ENCODE assay signal across 1 cellular context in genomic region chr2:38436227-38436664, GRCh38.
TF ChIP-seq lines count a peak whose summit lies in the region.

No MANE protein-coding gene starts in this region.

TF ChIP-seq in HepG2, 621 proteins besides CTCF, POLR2A, EP300 and RAD21 (continued from another document):
- peak; percentile 82; the same call in 1 of the 2 replicates for TF ChIP-seq ZNF614 (CRISPR knock-in tag; IDR thresholded peaks at IDR 0.05; ENCODE audit: borderline replicate concordance)
- TF ChIP-seq YY1 (IDR thresholded peaks at IDR 0.05; ENCODE audit: insufficient read depth, insufficient replicate concordance, low read depth, low read length), result peak; percentile 29
- TF ChIP-seq ASH2L (IDR thresholded peaks at IDR 0.05; ENCODE audit: insufficient read length, low read depth, low read length), result no peak
- TF ChIP-seq THYN1 (CRISPR knock-in tag; IDR thresholded peaks at IDR 0.05; ENCODE audit: borderline replicate concordance, low read depth), result no peak
- no peak for TF ChIP-seq TBP (CRISPR knock-in tag; IDR thresholded peaks at IDR 0.05)
- TF ChIP-seq PAWR (CRISPR knock-in tag; IDR thresholded peaks at IDR 0.05; ENCODE audit: borderline replicate concordance), result no peak
- TF ChIP-seq HNF4G (IDR thresholded peaks at IDR 0.05; ENCODE audit: borderline replicate concordance, low read depth, low read length), result peak; percentile 84
- peak; percentile 64; the same call in 1 of the 2 replicates for TF ChIP-seq HNF4G (CRISPR knock-in tag; IDR thresholded peaks at IDR 0.05; ENCODE audit: borderline replicate concordance, low read depth)
- TF ChIP-seq RFXAP (CRISPR knock-in tag; IDR thresholded peaks at IDR 0.05; ENCODE audit: borderline replicate concordance), result peak; percentile 70; the same call in 1 of the 2 replicates
- TF ChIP-seq KDM6A (CRISPR knock-in tag; IDR thresholded peaks at IDR 0.05; ENCODE audit: low read depth), result peak; percentile 74
- peak; percentile 49; the same call in 1 of the 2 replicates for TF ChIP-seq PHF21A (CRISPR knock-in tag; IDR thresholded peaks at IDR 0.05)
- no peak for TF ChIP-seq CREB3 (CRISPR knock-in tag; IDR thresholded peaks at IDR 0.05)
- TF ChIP-seq GMEB2 (CRISPR knock-in tag; IDR thresholded peaks at IDR 0.05; ENCODE audit: low read depth), result no peak
- no peak for TF ChIP-seq ZNF660 (CRISPR knock-in tag; IDR thresholded peaks at IDR 0.05; ENCODE audit: borderline replicate concordance, low read depth)
- no peak for TF ChIP-seq MTERF4 (CRISPR knock-in tag; IDR thresholded peaks at IDR 0.05)
- peak; percentile 79 for TF ChIP-seq ZKSCAN8 (CRISPR knock-in tag; IDR thresholded peaks at IDR 0.05; ENCODE audit: borderline replicate concordance)
- TF ChIP-seq FOXO1 (CRISPR knock-in tag; IDR thresholded peaks at IDR 0.05), result peak; percentile 93
- TF ChIP-seq IRF2 (CRISPR knock-in tag; IDR thresholded peaks at IDR 0.05), result peak; percentile 74
- TF ChIP-seq SKIL (CRISPR knock-in tag; IDR thresholded peaks at IDR 0.05; ENCODE audit: borderline replicate concordance), result no peak
- no peak for TF ChIP-seq IRF1 (CRISPR knock-in tag; IDR thresholded peaks at IDR 0.05; ENCODE audit: low read depth)
- no peak for TF ChIP-seq SP140L (CRISPR knock-in tag; IDR thresholded peaks at IDR 0.05; ENCODE audit: borderline replicate concordance)
- peak; percentile 92 for TF ChIP-seq ZNF281 (CRISPR knock-in tag; IDR thresholded peaks at IDR 0.05; ENCODE audit: borderline replicate concordance)
- TF ChIP-seq FOXK2 (IDR thresholded peaks at IDR 0.05), result peak; percentile 52; the same call in 1 of the 2 replicates
- no peak for TF ChIP-seq ZNF34 (CRISPR knock-in tag; IDR thresholded peaks at IDR 0.05; ENCODE audit: borderline replicate concordance)
- peak in 1 of 2 experiments; percentile 57; a peak in 2 of 4 replicates for TF ChIP-seq ATF4 (CRISPR knock-in tag; IDR thresholded peaks at IDR 0.05)
- peak; percentile 55; the same call in 1 of the 2 replicates for TF ChIP-seq ZNF232 (CRISPR knock-in tag; IDR thresholded peaks at IDR 0.05; ENCODE audit: borderline replicate concordance)
- TF ChIP-seq ZSCAN31 (CRISPR knock-in tag; IDR thresholded peaks at IDR 0.05; ENCODE audit: low read depth), result peak; percentile 72
- TF ChIP-seq ZNF782 (CRISPR knock-in tag; IDR thresholded peaks at IDR 0.05; ENCODE audit: borderline replicate concordance), result peak; percentile 54; the same call in 1 of the 2 replicates
- TF ChIP-seq GATAD1 (CRISPR knock-in tag; IDR thresholded peaks at IDR 0.05), result 0 out of 2 replicates have a peak, but pooled peaks have one; percentile 48
- TF ChIP-seq ZNF678 (CRISPR knock-in tag; IDR thresholded peaks at IDR 0.05), result no peak
- TF ChIP-seq MTA1 (CRISPR knock-in tag; IDR thresholded peaks at IDR 0.05; ENCODE audit: borderline replicate concordance), result no peak; the same call in 1 of the 2 replicates
- peak; percentile 90; the same call in 1 of the 2 replicates for TF ChIP-seq ZBTB20 (CRISPR knock-in tag; IDR thresholded peaks at IDR 0.05; ENCODE audit: borderline replicate concordance, low read depth)
- TF ChIP-seq SSRP1 (CRISPR knock-in tag; IDR thresholded peaks at IDR 0.05), result peak; percentile 92; the same call in 1 of the 2 replicates
- no peak for TF ChIP-seq GLI4 (CRISPR knock-in tag; IDR thresholded peaks at IDR 0.05; ENCODE audit: borderline replicate concordance)
- peak; percentile 83 for TF ChIP-seq FOSL2 (CRISPR knock-in tag; IDR thresholded peaks at IDR 0.05)
- TF ChIP-seq ZNF432 (CRISPR knock-in tag; IDR thresholded peaks at IDR 0.05; ENCODE audit: borderline replicate concordance), result no peak
- TF ChIP-seq PRDM10 (CRISPR knock-in tag; IDR thresholded peaks at IDR 0.05; ENCODE audit: low read depth), result peak; percentile 65
- peak; percentile 87 for TF ChIP-seq FOXK1 (CRISPR knock-in tag; IDR thresholded peaks at IDR 0.05; ENCODE audit: borderline replicate concordance, low read depth)
- peak; percentile 95 for TF ChIP-seq CEBPB (IDR thresholded peaks at IDR 0.05; ENCODE audit: borderline replicate concordance, low read depth, low read length)
